ENCODE assay signal across 13 cellular contexts in genomic region chr2:47041065-47041464, GRCh38.
DNase-seq lines count a peak whose midpoint lies in the region; ATAC-seq and TF ChIP-seq lines count a peak whose summit lies in the region.
"Had no signal": no experiment of that assay in that cellular context is flagged by ENCODE, and none has a peak within 500 bp of the region (broad histone marks: within the 10 kb centered on the region; RNA-seq: fewer than 3 reads in every experiment).

No MANE protein-coding gene starts in this region.

- no peaks in the 10 kb centered on the region for H3K27me3 Mint-ChIP-seq in CD14-positive monocyte (ENCODE audit: low read depth in 3 of 3)

- TF ChIP-seq EP300 in suprapubic skin (IDR thresholded peaks at IDR 0.05) = no peak

- no peak for DNase-seq in CD14-positive monocyte (ENCODE audit: low spot score)
- DNase-seq in colonic mucosa = no peak
- DNase-seq in left lobe of liver (ENCODE audit: low spot score) = peak; percentile 70
- DNase-seq in spleen = no peak
- no peak for DNase-seq in suprapubic skin (ENCODE audit: low spot score in 2 of 2)
- no peak for DNase-seq in lower leg skin (ENCODE audit: low spot score in 2 of 2)
- DNase-seq: activated T-cell treated with anti-CD3 and anti-CD28 coated beads for 4 hours, mammary epithelial cell, NCI-H2171 had no signal

- H3K36me3 Mint-ChIP-seq in CD14-positive monocyte = peaks cover 89 to 98% of the 10 kb centered on the region in 2 donors

- intact Hi-C loops in CD14-positive monocyte (cut with micrococcal nuclease) (no loop called here), colonic mucosa (cut with DNase I) (no loop called here), spleen (cut with DNase I; ENCODE audit: low total_unique reads) (no loop called here), lower leg skin (cut with DNase I; ENCODE audit: low total_unique reads) (no loop called here)

- H3K9me3 ChIP-seq in colonic mucosa (no peaks in the 10 kb centered on the region), spleen (no peaks in the 10 kb centered on the region), suprapubic skin (no peaks in the 10 kb centered on the region)

- TF ChIP-seq POLR2A in spleen (IDR thresholded peaks at IDR 0.05) = no peak
- TF ChIP-seq POLR2A in suprapubic skin (IDR thresholded peaks at IDR 0.05) = no peak
- no peak for TF ChIP-seq POLR2A in lower leg skin (IDR thresholded peaks at IDR 0.05)

- peaks cover 28% of the 10 kb centered on the region for H3K4me1 Mint-ChIP-seq in CD14-positive monocyte

- H3K36me3 ChIP-seq in colonic mucosa = no peaks in the 10 kb centered on the region
- peaks cover under 1 to 96% (median 17%) of the 10 kb centered on the region in 6 donors for H3K36me3 ChIP-seq in spleen
- peaks cover 44% of the 10 kb centered on the region for H3K36me3 ChIP-seq in suprapubic skin

- no peak for TF ChIP-seq CTCF in CD14-positive monocyte (IDR thresholded peaks at IDR 0.05)
- no peak for TF ChIP-seq CTCF in colonic mucosa (IDR thresholded peaks at IDR 0.05)
- TF ChIP-seq CTCF in spleen (IDR thresholded peaks at IDR 0.05 in 8 of 11, conservative IDR thresholded peaks at IDR 0.05 in 3 of 11) = no peak
- no peak for TF ChIP-seq CTCF in suprapubic skin (IDR thresholded peaks at IDR 0.05)
- TF ChIP-seq CTCF in lower leg skin (IDR thresholded peaks at IDR 0.05) = no peak

- H3K4me1 ChIP-seq in colonic mucosa (no peaks in the 10 kb centered on the region), spleen (peaks cover 22 to 88% (median 51%) of the 10 kb centered on the region in 6 donors), suprapubic skin (peaks cover 53% of the 10 kb centered on the region)

- H3K27ac Mint-ChIP-seq in CD14-positive monocyte = peak overlapping the region in 6 of 7 donors; percentile 7 to 82 (median 50)

- 85 to 91% (median 90%) methylated on average over 5 to 8 of the region's 8 CpGs for WGBS in spleen, 5 donors
- WGBS in suprapubic skin = 51% methylated on average over 4 of the region's 8 CpGs
- WGBS in lower leg skin, 2 donors = 59 to 70% methylated on average over 7 to 8 of the region's 8 CpGs

- no peaks in the 10 kb centered on the region for H3K9me3 Mint-ChIP-seq in CD14-positive monocyte

- H3K4me3 Mint-ChIP-seq in CD14-positive monocyte = no peak overlapping the region

- H3K4me3 ChIP-seq in colonic mucosa = no peak overlapping the region
- H3K4me3 ChIP-seq in spleen = no peak overlapping the region
- H3K4me3 ChIP-seq in suprapubic skin = no peak overlapping the region
- H3K4me3 ChIP-seq in lower leg skin (ENCODE audit: low read depth, poor library complexity, severe bottlenecking) = no peak overlapping the region
- H3K4me3 ChIP-seq: K562 had no signal

- H3K9ac ChIP-seq in colonic mucosa (ENCODE audit: low read depth in 2 of 2, low read length in 2 of 2) = no peak overlapping the region

- peak overlapping the region; percentile 25 for H3K27ac ChIP-seq in colonic mucosa
- H3K27ac ChIP-seq in spleen = peak overlapping the region in 5 of 8 donors; percentile 56 to 85 (median 76)
- no peak overlapping the region for H3K27ac ChIP-seq in suprapubic skin
- H3K27ac ChIP-seq: VCaP had no signal

- ATAC-seq in left lobe of liver = peak; percentile 75
- ATAC-seq in HG02938 (IDR thresholded peaks at IDR 0.05; ENCODE audit: unreplicated experiment) = no peak
- no peak for ATAC-seq in esophagus mucosa
- ATAC-seq: K562 had no signal

- H3K27me3 ChIP-seq in colonic mucosa (no peaks in the 10 kb centered on the region), spleen (replicated peaks in 1 of 7) (no peaks in the 10 kb centered on the region), suprapubic skin (no peaks in the 10 kb centered on the region)
